ENCODE assay signal across 20 cellular contexts in the genomic region with DNA sequence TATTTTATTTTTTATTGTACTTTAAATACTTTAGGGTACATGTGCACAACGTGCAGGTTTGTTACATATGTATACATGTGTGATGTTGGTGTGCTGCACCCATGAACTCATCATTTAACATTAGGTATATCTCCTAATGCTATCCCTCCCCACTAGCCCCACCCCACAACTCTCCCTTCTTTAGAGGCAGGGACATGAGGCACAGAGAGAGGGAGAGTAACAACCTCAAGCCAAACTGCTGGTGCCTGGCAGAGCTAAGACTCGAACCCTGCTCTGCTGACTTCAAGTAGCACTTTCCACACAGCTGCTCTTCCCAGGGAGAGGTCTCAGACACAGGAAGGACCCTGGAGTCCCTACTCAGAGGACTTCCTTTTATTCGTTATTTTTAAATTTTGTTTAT.
"Had no signal": no experiment of that assay in that cellular context is flagged by ENCODE, and none has a peak within 500 bp of the region (broad histone marks: within the 10 kb centered on the region; RNA-seq: fewer than 3 reads in every experiment).

No MANE protein-coding gene starts in this region.

- ATAC-seq: activated naive CD8-positive, alpha-beta T cell treated with anti-CD3 and anti-CD28 coated beads, Interleukin-2, amount 50 U/mL, for 24 hours; stimulated activated naive CD8-positive, alpha-beta T cell treated with anti-CD3 and anti-CD28 coated beads, Interleukin-15, Interleukin-2, amounts not matched to agents 100 U/mL and 50 U/mL, for 24 hours; T-helper 17 cell had no signal

- H3K9me3 ChIP-seq: breast epithelium, neutrophil, tibial nerve had no signal

- H3K4me3 ChIP-seq: breast epithelium, left lung, tibial nerve had no signal

- H3K4me1 ChIP-seq: breast epithelium, left lung, parathyroid adenoma had no signal

- H3K36me3 ChIP-seq: breast epithelium, left lung, neutrophil, tibial nerve had no signal

- DNase-seq: activated CD4-positive, alpha-beta memory T cell treated with anti-CD3 and anti-CD28 coated beads, Interleukin-2, amount 10 ng/mL, durations not matched to agents 7 days and 5 days; activated CD4-positive, alpha-beta T cell treated with anti-CD3 and anti-CD28 coated beads, Interleukin-2, amount 10 ng/mL, durations not matched to agents 24 days and 14 days; activated effector memory CD4-positive, alpha-beta T cell treated with anti-CD3 and anti-CD28 coated beads, Interleukin-2, amount 50 U/mL, for 16 hours; activated naive CD4-positive, alpha-beta T cell treated with anti-CD3 and anti-CD28 coated beads, Interleukin-2, amount 10 ng/mL, durations not matched to agents 7 days and 5 days; activated naive CD8-positive, alpha-beta T cell treated with anti-CD3 and anti-CD28 coated beads, Interleukin-2, amount 50 U/mL, for 24 hours; cortex of kidney; left lung; mammary epithelial cell; retina; stimulated activated CD4-positive, alpha-beta T cell treated with anti-CD3 and anti-CD28 coated beads, Interleukin-12 subunit alpha, Interleukin-12 subunit beta, amount 100 ng/mL, for 4 hours; stimulated activated CD4-positive, alpha-beta T cell treated with anti-CD3 and anti-CD28 coated beads, Interleukin-4, amount 100 ng/mL, for 4 hours; stimulated activated naive CD8-positive, alpha-beta T cell treated with anti-CD3 and anti-CD28 coated beads, Interleukin-15, Interleukin-2, amounts not matched to agents 100 U/mL and 50 U/mL, for 24 hours; substantia nigra; SW 1271; T-helper 17 cell had no signal

- H3K27ac ChIP-seq: epithelial cell of prostate, neutrophil, parathyroid adenoma had no signal

- H3K79me2 ChIP-seq: parathyroid adenoma had no signal

- H3K9ac ChIP-seq: parathyroid adenoma had no signal

- H3K27me3 ChIP-seq: breast epithelium, left lung, neutrophil, tibial nerve had no signal
